Comparison of ENCODE assay signal across 13 cellular contexts in the genomic region with DNA sequence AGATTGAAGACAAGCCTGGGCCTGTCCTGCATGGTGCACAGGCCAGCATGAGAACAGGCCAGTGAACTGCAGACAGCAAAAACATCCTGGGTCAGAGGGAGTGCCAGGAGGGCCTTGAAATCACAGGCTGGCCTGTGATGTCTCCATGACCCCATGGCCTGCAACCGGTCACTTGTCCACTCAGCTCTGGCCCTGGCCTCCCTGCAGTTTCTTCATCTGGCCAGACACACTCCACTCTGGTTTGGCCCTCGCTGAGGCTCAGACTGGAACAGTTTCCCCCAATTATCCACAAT. TPM values are rescaled to one million over a fixed set of nuclear protein-coding genes. Genes with fewer than 3 reads are reported as not detected.
DNase-seq lines count a peak whose midpoint lies in the region; ATAC-seq and TF ChIP-seq lines count a peak whose summit lies in the region.
"Had no signal": no experiment of that assay in that cellular context is flagged by ENCODE, and none has a peak within 500 bp of the region (broad histone marks: within the 10 kb centered on the region; RNA-seq: fewer than 3 reads in every experiment).

No MANE protein-coding gene starts in this region.

- intact Hi-C loops in testis (cut with DNase I; ENCODE audit: low total_unique reads): no loop called here

- no peak for TF ChIP-seq POLR2A in testis (IDR thresholded peaks at IDR 0.05)

- TF ChIP-seq CTCF in testis (IDR thresholded peaks at IDR 0.05): no peak

- H3K4me3 ChIP-seq in SJCRH30 (no peak overlapping the region), esophagus (ENCODE audit: low read depth in 1 of 2, low read length in 2 of 2) (no peak overlapping the region), muscle layer of colon (ENCODE audit: low read depth in 1 of 2, low read length in 2 of 2) (no peak overlapping the region), testis (no peak overlapping the region)
- H3K4me3 ChIP-seq: cardiac muscle cell had no signal

- ATAC-seq in GM21717 (IDR thresholded peaks at IDR 0.05; ENCODE audit: unreplicated experiment): no peak

- H3K9ac ChIP-seq in muscle layer of colon (ENCODE audit: low read length): peak overlapping the region; percentile 23

- H3K4me1 ChIP-seq in SJCRH30: peaks cover 38% of the 10 kb centered on the region
- H3K4me1 ChIP-seq in esophagus (ENCODE audit: control insufficient read depth in 2 of 2, insufficient read depth in 2 of 2, low read length in 1 of 2): peaks cover 2 to 17% of the 10 kb centered on the region in 2 donors
- H3K4me1 ChIP-seq in muscle layer of colon (ENCODE audit: insufficient read depth, low read length): peaks cover 87% of the 10 kb centered on the region
- peaks cover 10% of the 10 kb centered on the region for H3K4me1 ChIP-seq in testis
- H3K4me1 ChIP-seq: Caco-2 had no signal

- peak overlapping the region; percentile 49 for H3K27ac ChIP-seq in SJCRH30
- H3K27ac ChIP-seq in esophagus (ENCODE audit: low read depth in 2 of 2, low read length in 1 of 2): peak overlapping the region; percentile 39 to 52
- peak overlapping the region; percentile 89 for H3K27ac ChIP-seq in muscle layer of colon (ENCODE audit: low read depth, low read length)
- H3K27ac ChIP-seq in testis: peak overlapping the region in 1 of 2 donors; percentile 72
- H3K27ac ChIP-seq: cardiac muscle cell had no signal

- DNase-seq in SJCRH30 (no peak), testis (peak; percentile 43), NCI-H2171 (lab: John Stamatoyannopoulos, UW) (no peak), cerebellum (ENCODE audit: low spot score) (no peak)
- DNase-seq in activated effector memory CD4-positive, alpha-beta T cell treated with Interleukin-2 at 50 U/mL for 16 hours: no peak
- DNase-seq: Caco-2, occipital lobe, SW 1271 had no signal

- H3K27me3 ChIP-seq in SJCRH30: no peaks in the 10 kb centered on the region
- no peaks in the 10 kb centered on the region for H3K27me3 ChIP-seq in esophagus (ENCODE audit: control insufficient read depth in 1 of 2, insufficient read depth in 2 of 2, low read length in 2 of 2)
- H3K27me3 ChIP-seq in muscle layer of colon (ENCODE audit: control insufficient read depth in 1 of 2, insufficient read depth in 2 of 2, low read length in 2 of 2): no peaks in the 10 kb centered on the region
- H3K27me3 ChIP-seq in testis: no peaks in the 10 kb centered on the region
- H3K27me3 ChIP-seq: cardiac muscle cell had no signal

- H3K36me3 ChIP-seq in SJCRH30 (no peaks in the 10 kb centered on the region), esophagus (ENCODE audit: control insufficient read depth in 2 of 2, insufficient read depth in 2 of 2, low read length in 1 of 2) (no peaks in the 10 kb centered on the region), muscle layer of colon (ENCODE audit: insufficient read depth, low read length) (no peaks in the 10 kb centered on the region), testis (ENCODE audit: low read depth, missing control alignments) (no peaks in the 10 kb centered on the region)
- H3K36me3 ChIP-seq: cardiac muscle cell had no signal

- 69 to 78% methylated on average over 2 of the region's 2 CpGs for WGBS in esophagus, 2 donors
- WGBS in testis, 2 donors: 65 to 69% methylated on average over 2 of the region's 2 CpGs

- no peaks in the 10 kb centered on the region for H3K9me3 ChIP-seq in SJCRH30 (replicated peaks)
- H3K9me3 ChIP-seq in esophagus (ENCODE audit: control insufficient read depth in 2 of 2, insufficient read depth in 1 of 2, low read depth in 1 of 2, low read length in 1 of 2): no peaks in the 10 kb centered on the region
- H3K9me3 ChIP-seq in muscle layer of colon (ENCODE audit: low read length): no peaks in the 10 kb centered on the region
- no peaks in the 10 kb centered on the region for H3K9me3 ChIP-seq in testis
- H3K9me3 ChIP-seq: Caco-2 had no signal

RNA-seq across cellular contexts. Expression of gene CYRIA, which starts 12.6 kb away (rescaled TPM):
- total RNA-seq in SJCRH30 (2014; rRNA removed; shearing (Covaris generic)): 18.3 and 22.2 TPM in 2 replicates
- polyA plus RNA-seq in esophagus (1 to 10 TPM in 1 of 2 donors, under 1 TPM in 1; 0.47 to 1.0 TPM), testis (ENCODE audit: insufficient read depth, low read depth, low replicate concordance) (4.8 TPM)
- total RNA-seq in testis (1 to 10 TPM; 2.6 to 4.1 TPM), cerebellum (28.2 TPM)
- total RNA-seq: NCI-H460 had no signal
